ENCODE assay signal across 1 cellular context in the genomic region with DNA sequence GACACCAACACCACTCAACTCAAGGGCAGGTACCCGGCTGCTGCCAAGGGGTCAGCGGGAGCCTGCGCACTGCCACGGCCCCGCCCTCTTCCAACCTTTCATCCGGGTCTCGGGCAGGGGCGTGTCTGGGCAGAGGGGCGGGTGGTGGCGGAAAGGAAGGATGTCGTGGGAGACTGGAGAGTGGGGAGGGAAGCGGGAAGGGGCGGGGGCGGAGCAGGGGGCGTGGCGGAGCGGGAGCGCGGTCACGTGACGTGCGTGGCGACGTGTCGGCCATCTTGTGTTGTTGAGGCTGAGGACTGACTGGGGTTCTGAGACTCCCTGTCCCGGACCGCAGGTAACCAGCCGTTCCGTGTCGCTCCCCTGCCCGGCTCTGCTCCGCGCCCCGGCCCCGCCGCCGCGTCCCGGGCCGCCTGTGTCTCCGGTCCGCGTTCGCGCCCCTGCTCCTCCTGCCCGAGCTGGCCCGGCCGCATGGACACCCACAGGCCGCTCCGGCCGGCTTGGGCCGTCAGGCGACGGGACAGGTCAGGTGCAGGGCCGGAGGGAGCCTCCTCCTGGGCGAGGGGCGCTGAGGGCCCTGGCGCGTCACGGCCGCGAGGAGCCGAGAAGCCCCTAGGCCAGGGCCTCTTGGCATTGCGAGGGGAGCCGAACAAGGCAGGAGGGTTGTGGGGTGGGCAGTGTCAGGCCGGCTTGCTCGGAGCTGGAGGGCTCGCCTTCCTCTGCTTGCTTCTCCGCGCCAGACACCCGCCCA.
TF ChIP-seq lines count a peak whose summit lies in the region.

A gene with protein sequence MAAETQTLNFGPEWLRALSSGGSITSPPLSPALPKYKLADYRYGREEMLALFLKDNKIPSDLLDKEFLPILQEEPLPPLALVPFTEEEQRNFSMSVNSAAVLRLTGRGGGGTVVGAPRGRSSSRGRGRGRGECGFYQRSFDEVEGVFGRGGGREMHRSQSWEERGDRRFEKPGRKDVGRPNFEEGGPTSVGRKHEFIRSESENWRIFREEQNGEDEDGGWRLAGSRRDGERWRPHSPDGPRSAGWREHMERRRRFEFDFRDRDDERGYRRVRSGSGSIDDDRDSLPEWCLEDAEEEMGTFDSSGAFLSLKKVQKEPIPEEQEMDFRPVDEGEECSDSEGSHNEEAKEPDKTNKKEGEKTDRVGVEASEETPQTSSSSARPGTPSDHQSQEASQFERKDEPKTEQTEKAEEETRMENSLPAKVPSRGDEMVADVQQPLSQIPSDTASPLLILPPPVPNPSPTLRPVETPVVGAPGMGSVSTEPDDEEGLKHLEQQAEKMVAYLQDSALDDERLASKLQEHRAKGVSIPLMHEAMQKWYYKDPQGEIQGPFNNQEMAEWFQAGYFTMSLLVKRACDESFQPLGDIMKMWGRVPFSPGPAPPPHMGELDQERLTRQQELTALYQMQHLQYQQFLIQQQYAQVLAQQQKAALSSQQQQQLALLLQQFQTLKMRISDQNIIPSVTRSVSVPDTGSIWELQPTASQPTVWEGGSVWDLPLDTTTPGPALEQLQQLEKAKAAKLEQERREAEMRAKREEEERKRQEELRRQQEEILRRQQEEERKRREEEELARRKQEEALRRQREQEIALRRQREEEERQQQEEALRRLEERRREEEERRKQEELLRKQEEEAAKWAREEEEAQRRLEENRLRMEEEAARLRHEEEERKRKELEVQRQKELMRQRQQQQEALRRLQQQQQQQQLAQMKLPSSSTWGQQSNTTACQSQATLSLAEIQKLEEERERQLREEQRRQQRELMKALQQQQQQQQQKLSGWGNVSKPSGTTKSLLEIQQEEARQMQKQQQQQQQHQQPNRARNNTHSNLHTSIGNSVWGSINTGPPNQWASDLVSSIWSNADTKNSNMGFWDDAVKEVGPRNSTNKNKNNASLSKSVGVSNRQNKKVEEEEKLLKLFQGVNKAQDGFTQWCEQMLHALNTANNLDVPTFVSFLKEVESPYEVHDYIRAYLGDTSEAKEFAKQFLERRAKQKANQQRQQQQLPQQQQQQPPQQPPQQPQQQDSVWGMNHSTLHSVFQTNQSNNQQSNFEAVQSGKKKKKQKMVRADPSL (N-terminal part only) (plus strand): TSS at position 273 of the 748 bp plus-strand sequence. CDS start 37,867 bp downstream, outside the sequence.

TF ChIP-seq in HepG2, 621 proteins besides CTCF, POLR2A, EP300 and RAD21 (continued from another document and continues in another):
- 0 out of 2 replicates have a peak, but pooled peaks have one; percentile 83 for TF ChIP-seq AHR (CRISPR knock-in tag; IDR thresholded peaks at IDR 0.05)
- TF ChIP-seq SP1 (IDR thresholded peaks at IDR 0.05) = 0 out of 2 replicates have a peak, but pooled peaks have one; percentile 47
- peak; percentile 85 for TF ChIP-seq SP1 (CRISPR knock-in tag; IDR thresholded peaks at IDR 0.05)
- TF ChIP-seq ZNF607 (CRISPR knock-in tag; IDR thresholded peaks at IDR 0.05; ENCODE audit: borderline replicate concordance) = peak; percentile 97
- no peak for TF ChIP-seq ZNF234 (CRISPR knock-in tag; conservative IDR thresholded peaks at IDR 0.05)
- 0 out of 2 replicates have a peak, but pooled peaks have one; percentile 39 for TF ChIP-seq MIER2 (CRISPR knock-in tag; IDR thresholded peaks at IDR 0.05)
- no peak for TF ChIP-seq HMG20A (CRISPR knock-in tag; IDR thresholded peaks at IDR 0.05; ENCODE audit: borderline replicate concordance)
- TF ChIP-seq, protein P1, sequence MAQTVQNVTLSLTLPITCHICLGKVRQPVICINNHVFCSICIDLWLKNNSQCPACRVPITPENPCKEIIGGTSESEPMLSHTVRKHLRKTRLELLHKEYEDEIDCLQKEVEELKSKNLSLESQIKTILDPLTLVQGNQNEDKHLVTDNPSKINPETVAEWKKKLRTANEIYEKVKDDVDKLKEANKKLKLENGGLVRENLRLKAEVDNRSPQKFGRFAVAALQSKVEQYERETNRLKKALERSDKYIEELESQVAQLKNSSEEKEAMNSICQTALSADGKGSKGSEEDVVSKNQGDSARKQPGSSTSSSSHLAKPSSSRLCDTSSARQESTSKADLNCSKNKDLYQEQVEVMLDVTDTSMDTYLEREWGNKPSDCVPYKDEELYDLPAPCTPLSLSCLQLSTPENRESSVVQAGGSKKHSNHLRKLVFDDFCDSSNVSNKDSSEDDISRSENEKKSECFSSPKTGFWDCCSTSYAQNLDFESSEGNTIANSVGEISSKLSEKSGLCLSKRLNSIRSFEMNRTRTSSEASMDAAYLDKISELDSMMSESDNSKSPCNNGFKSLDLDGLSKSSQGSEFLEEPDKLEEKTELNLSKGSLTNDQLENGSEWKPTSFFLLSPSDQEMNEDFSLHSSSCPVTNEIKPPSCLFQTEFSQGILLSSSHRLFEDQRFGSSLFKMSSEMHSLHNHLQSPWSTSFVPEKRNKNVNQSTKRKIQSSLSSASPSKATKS (CRISPR knock-in tag; IDR thresholded peaks at IDR 0.05) = no peak; the same call in 1 of the 2 replicates
- TF ChIP-seq FLYWCH1 (CRISPR knock-in tag; IDR thresholded peaks at IDR 0.05) = peak; percentile 89; the same call in 1 of the 2 replicates
- TF ChIP-seq HNF4G (IDR thresholded peaks at IDR 0.05; ENCODE audit: borderline replicate concordance, low read depth, low read length) = no peak; the same call in 1 of the 2 replicates
- peak; percentile 61; the same call in 1 of the 2 replicates for TF ChIP-seq HNF4G (CRISPR knock-in tag; IDR thresholded peaks at IDR 0.05; ENCODE audit: borderline replicate concordance, low read depth)
- TF ChIP-seq NCOA1 (CRISPR knock-in tag; IDR thresholded peaks at IDR 0.05) = no peak
- TF ChIP-seq, protein P2, sequence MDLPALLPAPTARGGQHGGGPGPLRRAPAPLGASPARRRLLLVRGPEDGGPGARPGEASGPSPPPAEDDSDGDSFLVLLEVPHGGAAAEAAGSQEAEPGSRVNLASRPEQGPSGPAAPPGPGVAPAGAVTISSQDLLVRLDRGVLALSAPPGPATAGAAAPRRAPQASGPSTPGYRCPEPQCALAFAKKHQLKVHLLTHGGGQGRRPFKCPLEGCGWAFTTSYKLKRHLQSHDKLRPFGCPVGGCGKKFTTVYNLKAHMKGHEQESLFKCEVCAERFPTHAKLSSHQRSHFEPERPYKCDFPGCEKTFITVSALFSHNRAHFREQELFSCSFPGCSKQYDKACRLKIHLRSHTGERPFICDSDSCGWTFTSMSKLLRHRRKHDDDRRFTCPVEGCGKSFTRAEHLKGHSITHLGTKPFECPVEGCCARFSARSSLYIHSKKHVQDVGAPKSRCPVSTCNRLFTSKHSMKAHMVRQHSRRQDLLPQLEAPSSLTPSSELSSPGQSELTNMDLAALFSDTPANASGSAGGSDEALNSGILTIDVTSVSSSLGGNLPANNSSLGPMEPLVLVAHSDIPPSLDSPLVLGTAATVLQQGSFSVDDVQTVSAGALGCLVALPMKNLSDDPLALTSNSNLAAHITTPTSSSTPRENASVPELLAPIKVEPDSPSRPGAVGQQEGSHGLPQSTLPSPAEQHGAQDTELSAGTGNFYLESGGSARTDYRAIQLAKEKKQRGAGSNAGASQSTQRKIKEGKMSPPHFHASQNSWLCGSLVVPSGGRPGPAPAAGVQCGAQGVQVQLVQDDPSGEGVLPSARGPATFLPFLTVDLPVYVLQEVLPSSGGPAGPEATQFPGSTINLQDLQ (CRISPR knock-in tag; IDR thresholded peaks at IDR 0.05) = peak; percentile 93
- TF ChIP-seq, protein P3, sequence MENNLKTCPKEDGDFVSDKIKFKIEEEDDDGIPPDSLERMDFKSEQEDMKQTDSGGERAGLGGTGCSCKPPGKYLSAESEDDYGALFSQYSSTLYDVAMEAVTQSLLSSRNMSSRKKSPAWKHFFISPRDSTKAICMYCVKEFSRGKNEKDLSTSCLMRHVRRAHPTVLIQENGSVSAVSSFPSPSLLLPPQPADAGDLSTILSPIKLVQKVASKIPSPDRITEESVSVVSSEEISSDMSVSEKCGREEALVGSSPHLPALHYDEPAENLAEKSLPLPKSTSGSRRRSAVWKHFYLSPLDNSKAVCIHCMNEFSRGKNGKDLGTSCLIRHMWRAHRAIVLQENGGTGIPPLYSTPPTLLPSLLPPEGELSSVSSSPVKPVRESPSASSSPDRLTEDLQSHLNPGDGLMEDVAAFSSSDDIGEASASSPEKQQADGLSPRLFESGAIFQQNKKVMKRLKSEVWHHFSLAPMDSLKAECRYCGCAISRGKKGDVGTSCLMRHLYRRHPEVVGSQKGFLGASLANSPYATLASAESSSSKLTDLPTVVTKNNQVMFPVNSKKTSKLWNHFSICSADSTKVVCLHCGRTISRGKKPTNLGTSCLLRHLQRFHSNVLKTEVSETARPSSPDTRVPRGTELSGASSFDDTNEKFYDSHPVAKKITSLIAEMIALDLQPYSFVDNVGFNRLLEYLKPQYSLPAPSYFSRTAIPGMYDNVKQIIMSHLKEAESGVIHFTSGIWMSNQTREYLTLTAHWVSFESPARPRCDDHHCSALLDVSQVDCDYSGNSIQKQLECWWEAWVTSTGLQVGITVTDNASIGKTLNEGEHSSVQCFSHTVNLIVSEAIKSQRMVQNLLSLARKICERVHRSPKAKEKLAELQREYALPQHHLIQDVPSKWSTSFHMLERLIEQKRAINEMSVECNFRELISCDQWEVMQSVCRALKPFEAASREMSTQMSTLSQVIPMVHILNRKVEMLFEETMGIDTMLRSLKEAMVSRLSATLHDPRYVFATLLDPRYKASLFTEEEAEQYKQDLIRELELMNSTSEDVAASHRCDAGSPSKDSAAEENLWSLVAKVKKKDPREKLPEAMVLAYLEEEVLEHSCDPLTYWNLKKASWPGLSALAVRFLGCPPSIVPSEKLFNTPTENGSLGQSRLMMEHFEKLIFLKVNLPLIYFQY (CRISPR knock-in tag; IDR thresholded peaks at IDR 0.05; ENCODE audit: borderline replicate concordance) = 0 out of 2 replicates have a peak, but pooled peaks have one; percentile 78
- TF ChIP-seq, protein P4, sequence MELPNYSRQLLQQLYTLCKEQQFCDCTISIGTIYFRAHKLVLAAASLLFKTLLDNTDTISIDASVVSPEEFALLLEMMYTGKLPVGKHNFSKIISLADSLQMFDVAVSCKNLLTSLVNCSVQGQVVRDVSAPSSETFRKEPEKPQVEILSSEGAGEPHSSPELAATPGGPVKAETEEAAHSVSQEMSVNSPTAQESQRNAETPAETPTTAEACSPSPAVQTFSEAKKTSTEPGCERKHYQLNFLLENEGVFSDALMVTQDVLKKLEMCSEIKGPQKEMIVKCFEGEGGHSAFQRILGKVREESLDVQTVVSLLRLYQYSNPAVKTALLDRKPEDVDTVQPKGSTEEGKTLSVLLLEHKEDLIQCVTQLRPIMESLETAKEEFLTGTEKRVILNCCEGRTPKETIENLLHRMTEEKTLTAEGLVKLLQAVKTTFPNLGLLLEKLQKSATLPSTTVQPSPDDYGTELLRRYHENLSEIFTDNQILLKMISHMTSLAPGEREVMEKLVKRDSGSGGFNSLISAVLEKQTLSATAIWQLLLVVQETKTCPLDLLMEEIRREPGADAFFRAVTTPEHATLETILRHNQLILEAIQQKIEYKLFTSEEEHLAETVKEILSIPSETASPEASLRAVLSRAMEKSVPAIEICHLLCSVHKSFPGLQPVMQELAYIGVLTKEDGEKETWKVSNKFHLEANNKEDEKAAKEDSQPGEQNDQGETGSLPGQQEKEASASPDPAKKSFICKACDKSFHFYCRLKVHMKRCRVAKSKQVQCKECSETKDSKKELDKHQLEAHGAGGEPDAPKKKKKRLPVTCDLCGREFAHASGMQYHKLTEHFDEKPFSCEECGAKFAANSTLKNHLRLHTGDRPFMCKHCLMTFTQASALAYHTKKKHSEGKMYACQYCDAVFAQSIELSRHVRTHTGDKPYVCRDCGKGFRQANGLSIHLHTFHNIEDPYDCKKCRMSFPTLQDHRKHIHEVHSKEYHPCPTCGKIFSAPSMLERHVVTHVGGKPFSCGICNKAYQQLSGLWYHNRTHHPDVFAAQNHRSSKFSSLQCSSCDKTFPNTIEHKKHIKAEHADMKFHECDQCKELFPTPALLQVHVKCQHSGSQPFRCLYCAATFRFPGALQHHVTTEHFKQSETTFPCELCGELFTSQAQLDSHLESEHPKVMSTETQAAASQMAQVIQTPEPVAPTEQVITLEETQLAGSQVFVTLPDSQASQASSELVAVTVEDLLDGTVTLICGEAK (IDR thresholded peaks at IDR 0.05) = no peak
- TF ChIP-seq, protein P4 (CRISPR knock-in tag; IDR thresholded peaks at IDR 0.05) = peak; percentile 79; the same call in 1 of the 2 replicates
- TF ChIP-seq MZF1 (CRISPR knock-in tag; IDR thresholded peaks at IDR 0.05; ENCODE audit: borderline replicate concordance) = no peak
- no peak for TF ChIP-seq BCL6 (CRISPR knock-in tag; IDR thresholded peaks at IDR 0.05)
- peak; percentile 80; the same call in 1 of the 2 replicates for TF ChIP-seq ZBTB38 (CRISPR knock-in tag; IDR thresholded peaks at IDR 0.05)
- peak; percentile 96 for TF ChIP-seq AGO2 (optimal IDR thresholded peaks at IDR 0.05; ENCODE audit: low read depth, low read length)
- TF ChIP-seq ZNF430 (CRISPR knock-in tag; IDR thresholded peaks at IDR 0.05) = peak; percentile 69; the same call in 1 of the 2 replicates
- TF ChIP-seq ZBTB3 (CRISPR knock-in tag; IDR thresholded peaks at IDR 0.05; ENCODE audit: borderline replicate concordance, low read depth) = peak; percentile 96
- 0 out of 2 replicates have a peak, but pooled peaks have one; percentile 14 for TF ChIP-seq FOXK1 (CRISPR knock-in tag; IDR thresholded peaks at IDR 0.05; ENCODE audit: borderline replicate concordance, low read depth)
